13 cellular contexts compared by ENCODE assay signal in genomic region chr5:14983666-14984441, GRCh38.
A peak's percentile ranks its signal among the peaks of the same experiment; 100 is the strongest.
DNase-seq lines count a peak whose midpoint lies in the region; ATAC-seq and TF ChIP-seq lines count a peak whose summit lies in the region.
"Had no signal": no experiment of that assay in that cellular context is flagged by ENCODE, and none has a peak within 500 bp of the region (broad histone marks: within the 10 kb centered on the region; RNA-seq: fewer than 3 reads in every experiment).

No MANE protein-coding gene starts in this region.

- peak in 5 of 7 experiments; percentile 23 to 62 (median 30) for DNase-seq in CD8-positive, alpha-beta T cell
- DNase-seq in UCSD-AML1 (lab: John Stamatoyannopoulos, UW; ENCODE audit: unreplicated experiment) (peak; percentile 45), left colon (no peak), suprapubic skin (ENCODE audit: low spot score in 2 of 2) (no peak), NCI-H510A treated with DMSO at 0.1 percent for 48 hours (lab: John Stamatoyannopoulos, UW) (no peak), right atrium auricular region (ENCODE audit: low spot score) (no peak), breast epithelium (ENCODE audit: low spot score in 2 of 2) (no peak)
- DNase-seq: left ventricle myocardium superior, NCI-H2081 treated with DMSO at 0.1 percent for 48 hours had no signal

- TF ChIP-seq EP300 in suprapubic skin (IDR thresholded peaks at IDR 0.05), result no peak

- H3K4me3 ChIP-seq in CD8-positive, alpha-beta T cell (ENCODE audit: low read depth, low read length), result no peak overlapping the region
- H3K4me3 ChIP-seq in suprapubic skin, result no peak overlapping the region
- H3K4me3 ChIP-seq in right atrium auricular region, result no peak overlapping the region
- H3K4me3 ChIP-seq in breast epithelium, result no peak overlapping the region

- no peak overlapping the region for H3K27ac ChIP-seq in CD8-positive, alpha-beta T cell (ENCODE audit: low read depth, low read length)
- peak overlapping the region; percentile 3 for H3K27ac ChIP-seq in KOPT-K1 (ENCODE audit: low read depth, low read length, poor library complexity, severe bottlenecking)
- H3K27ac ChIP-seq in suprapubic skin, result no peak overlapping the region
- H3K27ac ChIP-seq in right atrium auricular region, result no peak overlapping the region
- no peak overlapping the region for H3K27ac ChIP-seq in breast epithelium

- H3K9me3 ChIP-seq in CD8-positive, alpha-beta T cell (ENCODE audit: low read length), result no peaks in the 10 kb centered on the region
- H3K9me3 ChIP-seq in KOPT-K1 (ENCODE audit: insufficient read depth, low read length, poor library complexity, severe bottlenecking) (peaks cover 9% of the 10 kb centered on the region), suprapubic skin (no peaks in the 10 kb centered on the region), right atrium auricular region (no peaks in the 10 kb centered on the region), breast epithelium (no peaks in the 10 kb centered on the region)

- peak overlapping the region; percentile 26 for H3K4me3 Mint-ChIP-seq in CD8-positive, alpha-beta T cell

- TF ChIP-seq CTCF in CD8-positive, alpha-beta T cell (IDR thresholded peaks at IDR 0.05), result no peak
- TF ChIP-seq CTCF in suprapubic skin (IDR thresholded peaks at IDR 0.05) (no peak), right atrium auricular region (IDR thresholded peaks at IDR 0.05) (no peak), breast epithelium (IDR thresholded peaks at IDR 0.05) (no peak)

- H3K27ac Mint-ChIP-seq in CD8-positive, alpha-beta T cell, result no peak overlapping the region
- H3K27ac Mint-ChIP-seq: IgD-negative memory B cell had no signal

- no peaks in the 10 kb centered on the region for H3K27me3 ChIP-seq in CD8-positive, alpha-beta T cell (ENCODE audit: insufficient read depth, low read length)
- H3K27me3 ChIP-seq in suprapubic skin (no peaks in the 10 kb centered on the region), right atrium auricular region (no peaks in the 10 kb centered on the region), breast epithelium (no peaks in the 10 kb centered on the region)

- intact Hi-C loops in CD8-positive, alpha-beta T cell (cut with DNase I, micrococcal nuclease), result no loop called here
- intact Hi-C loops in left colon (cut with DNase I, micrococcal nuclease), result no loop called here
- intact Hi-C loops in breast epithelium (cut with DNase I; ENCODE audit: low total_unique reads), result no loop called here

- CTCF ChIA-PET in CD8-positive, alpha-beta T cell (lab: Charles Lee), result interaction anchor here (0.8 to 6.5 kb wide), 4 partner anchors 8 to 298 kb away, joined by 3 to 29 read pairs (median 8); no protein-coding TSS in a partner anchor

- no peaks in the 10 kb centered on the region for H3K36me3 Mint-ChIP-seq in CD8-positive, alpha-beta T cell
- H3K36me3 Mint-ChIP-seq: CD8-positive, alpha-beta memory T cell; IgD-negative memory B cell had no signal

- 73% methylated on average over 6 of the region's 6 CpGs for WGBS in suprapubic skin

- no peaks in the 10 kb centered on the region for H3K27me3 Mint-ChIP-seq in CD8-positive, alpha-beta T cell (ENCODE audit: low read depth)

- POLR2A ChIA-PET in CD8-positive, alpha-beta T cell (lab: Charles Lee), result interaction anchor here (0.6 to 1.5 kb wide), 3 partner anchors 9 to 27 kb away, joined by 3 to 8 read pairs (median 3); no protein-coding TSS in a partner anchor

- H3K4me1 ChIP-seq in CD8-positive, alpha-beta T cell (ENCODE audit: insufficient read depth, low read length), result peaks cover 20% of the 10 kb centered on the region
- H3K4me1 ChIP-seq in suprapubic skin (no peaks in the 10 kb centered on the region), right atrium auricular region (no peaks in the 10 kb centered on the region), breast epithelium (no peaks in the 10 kb centered on the region)

- ATAC-seq in CD8-positive, alpha-beta T cell, result peak; percentile 88
- ATAC-seq in left colon, result peak; percentile 75
- ATAC-seq: esophagus mucosa, left ventricle myocardium superior had no signal

- no peaks in the 10 kb centered on the region for H3K9me3 Mint-ChIP-seq in CD8-positive, alpha-beta T cell
- H3K9me3 Mint-ChIP-seq: CD8-positive, alpha-beta memory T cell had no signal

- TF ChIP-seq POLR2A in suprapubic skin (IDR thresholded peaks at IDR 0.05), result no peak
- TF ChIP-seq POLR2A in breast epithelium (IDR thresholded peaks at IDR 0.05), result no peak

- no peaks in the 10 kb centered on the region for H3K36me3 ChIP-seq in CD8-positive, alpha-beta T cell (ENCODE audit: insufficient read depth, low read length)
- H3K36me3 ChIP-seq in KOPT-K1 (ENCODE audit: insufficient read depth, low read length), result no peaks in the 10 kb centered on the region
- no peaks in the 10 kb centered on the region for H3K36me3 ChIP-seq in suprapubic skin
- no peaks in the 10 kb centered on the region for H3K36me3 ChIP-seq in right atrium auricular region
- H3K36me3 ChIP-seq in breast epithelium, result no peaks in the 10 kb centered on the region

- peaks cover 27% of the 10 kb centered on the region for H3K4me1 Mint-ChIP-seq in CD8-positive, alpha-beta T cell (ENCODE audit: low read depth)

Comparison
In these comparisons a context has a peak if more than half of its experiments do, and no peak if none do; other contexts are left out.
1. DNase-seq: peak in CD8-positive, alpha-beta T cell (5 of 7) and UCSD-AML1 (single experiment); none in left colon (0 of 2), suprapubic skin (0 of 2), NCI-H510A treated with DMSO at 0.1 percent for 48 hours (single experiment), right atrium auricular region (single experiment) and breast epithelium (0 of 2).